32 cellular contexts compared by ENCODE assay signal in genomic region chr2:212299943-212300342, GRCh38.
DNase-seq lines count a peak whose midpoint lies in the region; ATAC-seq and TF ChIP-seq lines count a peak whose summit lies in the region.
"Had no signal": no experiment of that assay in that cellular context is flagged by ENCODE, and none has a peak within 500 bp of the region (broad histone marks: within the 10 kb centered on the region; RNA-seq: fewer than 3 reads in every experiment).

No MANE protein-coding gene starts in this region.

- H3F3A ChIP-seq in PC-3 (ENCODE audit: low read length, unreplicated experiment), result no peaks in the 10 kb centered on the region

- H3K27me3 Mint-ChIP-seq in glutamatergic neuron (ENCODE audit: unreplicated experiment) (no peaks in the 10 kb centered on the region), CD14-positive monocyte (ENCODE audit: low read depth in 3 of 3) (no peaks in the 10 kb centered on the region)
- H3K27me3 Mint-ChIP-seq: activated B cell treated with CpG ODN at 0.5 μM for 24 hours; activated naive CD8-positive, alpha-beta T cell treated with anti-CD3 and anti-CD28 coated beads for 36 hours; activated T-cell treated with anti-CD3 and anti-CD28 coated beads, Interleukin-2, amount 50 U/mL, for 24 hours; CD4-positive, alpha-beta T cell; stimulated activated naive CD8-positive, alpha-beta T cell treated with anti-CD3 and anti-CD28 coated beads, Interleukin-15, amount 100 ng/mL, for 72 hours had no signal

- TF ChIP-seq CTCF in glutamatergic neuron (IDR thresholded peaks at IDR 0.05; ENCODE audit: partially characterized antibody, unreplicated experiment) (no peak), PC-3 (conservative IDR thresholded peaks at IDR 0.05; ENCODE audit: low read depth, low read length) (no peak), CD14-positive monocyte (IDR thresholded peaks at IDR 0.05) (no peak)

- no peaks in the 10 kb centered on the region for H3K36me3 ChIP-seq in PC-3 (ENCODE audit: low read depth, low read length)
- H3K36me3 ChIP-seq: breast epithelium, esophagus muscularis mucosa, thoracic aorta had no signal

- H3K4me1 Mint-ChIP-seq in glutamatergic neuron (ENCODE audit: low read depth, unreplicated experiment), result peaks cover 19% of the 10 kb centered on the region
- no peaks in the 10 kb centered on the region for H3K4me1 Mint-ChIP-seq in CD14-positive monocyte
- H3K4me1 Mint-ChIP-seq: activated B cell treated with CpG ODN at 0.5 μM for 24 hours; activated naive CD8-positive, alpha-beta T cell treated with anti-CD3 and anti-CD28 coated beads for 36 hours; stimulated activated naive CD8-positive, alpha-beta T cell treated with anti-CD3 and anti-CD28 coated beads, Interleukin-15, amount 100 ng/mL, for 72 hours had no signal

- ATAC-seq in HG03342 (IDR thresholded peaks at IDR 0.05; ENCODE audit: unreplicated experiment) (peak; percentile 48), PC-3 (no peak), HG03135 (IDR thresholded peaks at IDR 0.05; ENCODE audit: unreplicated experiment) (no peak)
- ATAC-seq: foreskin keratinocyte; sciatic nerve; stimulated activated naive CD8-positive, alpha-beta T cell treated with anti-CD3 and anti-CD28 coated beads, Interleukin-15, amount 100 ng/mL, for 72 hours had no signal

- no peak overlapping the region for H3K4me2 ChIP-seq in PC-3 (ENCODE audit: low read length)
- H3K4me2 ChIP-seq: hepatocyte, PC-9, SK-N-SH had no signal

- no peaks in the 10 kb centered on the region for H3K9me2 ChIP-seq in PC-3 (replicated peaks; ENCODE audit: low read length)
- H3K9me2 ChIP-seq: SK-N-SH had no signal

- no peak overlapping the region for H3K27ac ChIP-seq in PC-3 (ENCODE audit: low read length)
- H3K27ac ChIP-seq: breast epithelium, esophagus muscularis mucosa, foreskin keratinocyte, hepatocyte, HL-60, PC-9, thoracic aorta had no signal

- no peaks in the 10 kb centered on the region for H3K27me3 ChIP-seq in PC-3 (ENCODE audit: low read length)
- H3K27me3 ChIP-seq: breast epithelium, dorsolateral prefrontal cortex, esophagus muscularis mucosa, foreskin keratinocyte, hepatocyte had no signal

- CTCF ChIA-PET in PC-3 (lab: Charles Lee), result no interaction called here

- H3K36me3 Mint-ChIP-seq in glutamatergic neuron (ENCODE audit: unreplicated experiment), result no peaks in the 10 kb centered on the region
- H3K36me3 Mint-ChIP-seq in CD14-positive monocyte, result no peaks in the 10 kb centered on the region
- H3K36me3 Mint-ChIP-seq: activated naive CD8-positive, alpha-beta T cell treated with anti-CD3 and anti-CD28 coated beads for 36 hours had no signal

- DNase-seq in NCI-H1105 treated with DMSO at 0.1 percent for 48 hours (lab: John Stamatoyannopoulos, UW), result peak; percentile 9
- no peak for DNase-seq in NCI-H1105 (lab: John Stamatoyannopoulos, UW)
- DNase-seq in NCI-H2171 treated with DMSO at 0.1 percent for 48 hours (lab: John Stamatoyannopoulos, UW), result peak; percentile 82
- DNase-seq in glutamatergic neuron, result no peak
- no peak for DNase-seq in PC-3
- no peak for DNase-seq in CD14-positive monocyte (ENCODE audit: low spot score)
- DNase-seq: activated B cell treated with CpG ODN at 0.5 μM for 24 hours; activated CD4-positive, alpha-beta T cell treated with anti-CD3 and anti-CD28 coated beads, Interleukin-2, amount 50 U/mL, for 1 hour; activated effector memory CD4-positive, alpha-beta T cell treated with anti-CD3 and anti-CD28 coated beads, Interleukin-2, amount 50 U/mL, for 16 hours; activated naive CD8-positive, alpha-beta T cell treated with anti-CD3 and anti-CD28 coated beads for 36 hours; activated T-cell treated with anti-CD3 and anti-CD28 coated beads, Interleukin-2, amount 50 U/mL, for 24 hours; anterior cingulate cortex; CD4-positive, alpha-beta T cell; dorsolateral prefrontal cortex; foreskin keratinocyte; Kasumi-1; kidney glomerular epithelial cell; NK-92 treated with Interleukin-12 subunit alpha and Interleukin-12 subunit beta, amount 100 ng/mL, for 24 hours; PC-9; posterior cingulate gyrus; SK-N-SH; stimulated activated CD4-positive, alpha-beta T cell treated with anti-CD3 and anti-CD28 coated beads, Interleukin-12 subunit alpha, Interleukin-12 subunit beta, amount 100 ng/mL, for 4 hours; stimulated activated CD4-positive, alpha-beta T cell treated with anti-CD3 and anti-CD28 coated beads, Interleukin-2, amount 100 ng/mL, for 48 hours; stimulated activated naive CD8-positive, alpha-beta T cell treated with anti-CD3 and anti-CD28 coated beads, Interleukin-15, amount 100 ng/mL, for 72 hours had no signal

- H3K9me3 Mint-ChIP-seq in glutamatergic neuron (ENCODE audit: unreplicated experiment) (no peaks in the 10 kb centered on the region), CD14-positive monocyte (no peaks in the 10 kb centered on the region)
- H3K9me3 Mint-ChIP-seq: activated B cell treated with CpG ODN at 0.5 μM for 24 hours; activated naive CD8-positive, alpha-beta T cell treated with anti-CD3 and anti-CD28 coated beads for 36 hours; activated T-cell treated with anti-CD3 and anti-CD28 coated beads, Interleukin-2, amount 50 U/mL, for 24 hours; stimulated activated naive CD8-positive, alpha-beta T cell treated with anti-CD3 and anti-CD28 coated beads, Interleukin-15, amount 100 ng/mL, for 72 hours had no signal

- no peaks in the 10 kb centered on the region for H3K79me2 ChIP-seq in PC-3 (ENCODE audit: low read length)
- H3K79me2 ChIP-seq: hepatocyte had no signal

- H3K27ac Mint-ChIP-seq in glutamatergic neuron (ENCODE audit: unreplicated experiment), result peak overlapping the region; percentile 2
- H3K27ac Mint-ChIP-seq in CD14-positive monocyte, result no peak overlapping the region
- H3K27ac Mint-ChIP-seq: activated B cell treated with CpG ODN at 0.5 μM for 24 hours; activated naive CD8-positive, alpha-beta T cell treated with anti-CD3 and anti-CD28 coated beads for 36 hours; activated T-cell treated with anti-CD3 and anti-CD28 coated beads, Interleukin-2, amount 50 U/mL, for 24 hours; CD4-positive, alpha-beta T cell; stimulated activated naive CD8-positive, alpha-beta T cell treated with anti-CD3 and anti-CD28 coated beads, Interleukin-15, amount 100 ng/mL, for 72 hours had no signal

- no peak overlapping the region for H2AFZ ChIP-seq in PC-3 (ENCODE audit: low read length)
- H2AFZ ChIP-seq: hepatocyte, PC-9 had no signal

- POLR2A ChIA-PET in PC-3 (lab: Charles Lee; ENCODE audit: unreplicated experiment), result no interaction called here

- no peak overlapping the region for H3K9ac ChIP-seq in PC-3 (ENCODE audit: low read length)
- H3K9ac ChIP-seq: SK-N-SH had no signal

- intact Hi-C loops in PC-3 (cut with micrococcal nuclease), result no loop called here
- intact Hi-C loops in CD14-positive monocyte (cut with micrococcal nuclease), result no loop called here

- no peaks in the 10 kb centered on the region for H4K20me1 ChIP-seq in PC-3 (ENCODE audit: low read length)

- H3K4me1 ChIP-seq in PC-3 (ENCODE audit: insufficient read depth, low read length), result no peaks in the 10 kb centered on the region
- H3K4me1 ChIP-seq: breast epithelium, esophagus muscularis mucosa, foreskin keratinocyte had no signal

- H3K4me3 Mint-ChIP-seq in glutamatergic neuron (ENCODE audit: unreplicated experiment) (peak overlapping the region; percentile 11), CD14-positive monocyte (no peak overlapping the region)
- H3K4me3 Mint-ChIP-seq: activated B cell treated with CpG ODN at 0.5 μM for 24 hours; activated naive CD8-positive, alpha-beta T cell treated with anti-CD3 and anti-CD28 coated beads for 36 hours; activated T-cell treated with anti-CD3 and anti-CD28 coated beads, Interleukin-2, amount 50 U/mL, for 24 hours; CD4-positive, alpha-beta T cell; stimulated activated naive CD8-positive, alpha-beta T cell treated with anti-CD3 and anti-CD28 coated beads, Interleukin-15, amount 100 ng/mL, for 72 hours had no signal

- H3K4me3 ChIP-seq in PC-3 (ENCODE audit: low read length), result no peak overlapping the region
- H3K4me3 ChIP-seq: breast epithelium, dorsolateral prefrontal cortex, esophagus muscularis mucosa, hepatocyte, PC-9, thoracic aorta had no signal

- no TSS peak for BruUV-seq in PC-3 (replicated peaks; lab: Mats Ljungman, UMichigan)

- H3K9me3 ChIP-seq in PC-3 (ENCODE audit: low read length), result no peaks in the 10 kb centered on the region
- H3K9me3 ChIP-seq: breast epithelium, esophagus muscularis mucosa, SK-N-SH, thoracic aorta had no signal

Comparison
In these comparisons a context has a peak if more than half of its experiments do, and no peak if none do; other contexts are left out.
1. DNase-seq: peak in NCI-H1105 treated with DMSO at 0.1 percent for 48 hours (single experiment) and NCI-H2171 treated with DMSO at 0.1 percent for 48 hours (single experiment); none in NCI-H1105 (single experiment), glutamatergic neuron (single experiment), PC-3 (single experiment) and CD14-positive monocyte (single experiment).